ENCODE assay signal across 9 cellular contexts in genomic region chr12:56987551-56988053, GRCh38. TPM values are rescaled to one million over a fixed set of nuclear protein-coding genes. Genes with fewer than 3 reads are reported as not detected.
DNase-seq lines count a peak whose midpoint lies in the region; ATAC-seq and TF ChIP-seq lines count a peak whose summit lies in the region.
"Had no signal": no experiment of that assay in that cellular context is flagged by ENCODE, and none has a peak within 500 bp of the region (broad histone marks: within the 10 kb centered on the region; RNA-seq: fewer than 3 reads in every experiment).

No MANE protein-coding gene starts in this region.

- H3K9me3 Mint-ChIP-seq in activated naive CD4-positive, alpha-beta T cell treated with anti-CD3 and anti-CD28 coated beads, Interleukin-2, amount 50 U/mL, for 72 hours = no peaks in the 10 kb centered on the region

- H3K36me3 Mint-ChIP-seq in activated naive CD4-positive, alpha-beta T cell treated with anti-CD3 and anti-CD28 coated beads, Interleukin-2, amount 50 U/mL, for 72 hours = no peaks in the 10 kb centered on the region

- H3K36me3 ChIP-seq in upper lobe of right lung = no peaks in the 10 kb centered on the region

- H3K4me3 ChIP-seq in upper lobe of right lung = no peak overlapping the region

- H3K27ac Mint-ChIP-seq in activated naive CD4-positive, alpha-beta T cell treated with anti-CD3 and anti-CD28 coated beads, Interleukin-2, amount 50 U/mL, for 72 hours = no peak overlapping the region

- peaks cover 26% of the 10 kb centered on the region for H3K4me1 ChIP-seq in upper lobe of right lung

- H3K27ac ChIP-seq in upper lobe of right lung = no peak overlapping the region

- peak; percentile 87 for DNase-seq in AG08396 (ENCODE audit: low spot score)
- peak; percentile 16 for DNase-seq in NCI-H1417 treated with DMSO at 0.1 percent for 48 hours (lab: John Stamatoyannopoulos, UW)
- peak; percentile 22 to 75 for DNase-seq in SW 1271 (lab: John Stamatoyannopoulos, UW)
- DNase-seq in activated naive CD4-positive, alpha-beta T cell treated with anti-CD3 and anti-CD28 coated beads, Interleukin-2, amount 50 U/mL, for 72 hours (ENCODE audit: low spot score in 2 of 2) = peak in 1 of 2 donors; percentile 79
- DNase-seq in Right ventricle myocardium superior = peak; percentile 89
- DNase-seq in pons (ENCODE audit: low spot score) = peak; percentile 72
- peak; percentile 91 for DNase-seq in upper lobe of right lung

- ATAC-seq in GM19324 (IDR thresholded peaks at IDR 0.05; ENCODE audit: low FRiP score, unreplicated experiment) (peak; percentile 71), Right ventricle myocardium superior (ENCODE audit: poor library complexity) (peak; percentile 94), upper lobe of right lung (peak; percentile 93)
- peak; percentile 75 to 77 for ATAC-seq in activated naive CD4-positive, alpha-beta T cell treated with anti-CD3 and anti-CD28 coated beads, Interleukin-2, amount 50 U/mL, for 72 hours

- TF ChIP-seq CTCF in upper lobe of right lung (IDR thresholded peaks at IDR 0.05) = peak; percentile 96

- H3K27me3 ChIP-seq in upper lobe of right lung = no peaks in the 10 kb centered on the region

- intact Hi-C loops in Right ventricle myocardium superior (cut with DNase I) (loop anchor here (2.0 kb wide), 1 partner anchor 225 kb away; the partner anchor contains the start of gene HSD17B6), upper lobe of right lung (cut with DNase I) (no loop called here)

- no peaks in the 10 kb centered on the region for H3K9me3 ChIP-seq in upper lobe of right lung

RNA-seq across cellular contexts. Expression of gene ZBTB39, which starts 18.7 kb away (rescaled TPM):
- total RNA-seq in activated naive CD4-positive, alpha-beta T cell treated with anti-CD3 and anti-CD28 coated beads, Interleukin-2, amount 50 U/mL, for 72 hours = 1 to 10 TPM; 5.1 to 6.1 TPM
- 3.0 TPM for total RNA-seq in Right ventricle myocardium superior
- 7.2 TPM for total RNA-seq in upper lobe of right lung

RNA-seq across cellular contexts. Expression of gene TAC3, which starts 28.7 kb away (rescaled TPM):
- total RNA-seq in activated naive CD4-positive, alpha-beta T cell treated with anti-CD3 and anti-CD28 coated beads, Interleukin-2, amount 50 U/mL, for 72 hours = 1 to 10 TPM in 1 of 2 donors, under 1 TPM in 1; 0.50 to 1.7 TPM
- total RNA-seq in Right ventricle myocardium superior (not detected), upper lobe of right lung (not detected)
- total RNA-seq: skeletal muscle tissue had no signal

RNA-seq across cellular contexts. Expression of gene RDH16, which starts 30.2 kb away (rescaled TPM):
- under 1 TPM; 0.29 to 0.93 TPM for total RNA-seq in activated naive CD4-positive, alpha-beta T cell treated with anti-CD3 and anti-CD28 coated beads, Interleukin-2, amount 50 U/mL, for 72 hours
- total RNA-seq in Right ventricle myocardium superior (0.24 TPM), upper lobe of right lung (0.32 TPM)

RNA-seq across cellular contexts. Expression of gene SDR9C7, which starts 53.4 kb away (rescaled TPM):
- not detected for total RNA-seq in activated naive CD4-positive, alpha-beta T cell treated with anti-CD3 and anti-CD28 coated beads, Interleukin-2, amount 50 U/mL, for 72 hours
- total RNA-seq in Right ventricle myocardium superior = not detected
- total RNA-seq in upper lobe of right lung = not detected
- total RNA-seq: skeletal muscle tissue had no signal
